Comparison of ENCODE assay signal across 9 cellular contexts in genomic region chr14:76904100-76904739, GRCh38.
DNase-seq lines count a peak whose midpoint lies in the region; FAIRE-seq and TF ChIP-seq lines count a peak whose summit lies in the region.
"Had no signal": no experiment of that assay in that cellular context is flagged by ENCODE, and none has a peak within 500 bp of the region (broad histone marks: within the 10 kb centered on the region; RNA-seq: fewer than 3 reads in every experiment).

No MANE protein-coding gene starts in this region.

- H3K79me2 ChIP-seq in astrocyte (ENCODE audit: insufficient read depth, low read length): no peaks in the 10 kb centered on the region

- H3K4me1 Mint-ChIP-seq in astrocyte (ENCODE audit: low read depth, unreplicated experiment): peaks cover 18% of the 10 kb centered on the region

- H3K36me3 ChIP-seq in astrocyte (ENCODE audit: insufficient read depth, low read length) (no peaks in the 10 kb centered on the region), subcutaneous abdominal adipose tissue (ENCODE audit: control insufficient read depth in 5 of 5, insufficient read depth in 5 of 5, low read length in 5 of 5) (no peaks in the 10 kb centered on the region)
- H3K36me3 ChIP-seq: cardiac muscle cell had no signal

- H3K4me2 ChIP-seq in astrocyte (ENCODE audit: low read length): peak overlapping the region; percentile 77

- peak overlapping the region; percentile 42 for H3K9ac ChIP-seq in astrocyte (ENCODE audit: low read length)
- no peak overlapping the region for H3K9ac ChIP-seq in subcutaneous abdominal adipose tissue (ENCODE audit: low read length in 5 of 5)

- no peak overlapping the region for H3K4me3 Mint-ChIP-seq in astrocyte (ENCODE audit: unreplicated experiment)

- no peaks in the 10 kb centered on the region for H3K36me3 Mint-ChIP-seq in astrocyte (ENCODE audit: low read depth, unreplicated experiment)

- H3K27ac Mint-ChIP-seq in astrocyte (ENCODE audit: unreplicated experiment): peak overlapping the region; percentile 0

- H4K20me1 ChIP-seq in astrocyte (ENCODE audit: insufficient read depth, low read length): no peaks in the 10 kb centered on the region

- H2AFZ ChIP-seq in astrocyte (ENCODE audit: low read depth, low read length): no peak overlapping the region

- H3K9me3 ChIP-seq in astrocyte (ENCODE audit: insufficient read depth, low read depth, low read length): no peaks in the 10 kb centered on the region
- H3K9me3 ChIP-seq in subcutaneous abdominal adipose tissue (ENCODE audit: control insufficient read depth in 5 of 5, low read length in 5 of 5): peaks cover 0 to 5% (median 3%) of the 10 kb centered on the region in 5 donors

- in situ Hi-C loops in KBM-7 (cut with MboI; ENCODE audit: low pct_unique_long_range_greater_than_20kb, low sequenced_read_pairs): no loop called here

- H3K27ac ChIP-seq in astrocyte (ENCODE audit: low read depth, low read length) (peak overlapping the region; percentile 75), subcutaneous abdominal adipose tissue (ENCODE audit: low read depth, low read length) (peak overlapping the region; percentile 38)
- H3K27ac ChIP-seq: cardiac muscle cell had no signal

- no peak for TF ChIP-seq CTCF in astrocyte (IDR thresholded peaks at IDR 0.05; ENCODE audit: insufficient read depth, low read depth, low read length)

- peaks cover 21% of the 10 kb centered on the region for H3K4me1 ChIP-seq in astrocyte (ENCODE audit: insufficient read depth, low read length)
- peaks cover 8 to 26% (median 22%) of the 10 kb centered on the region in 5 donors for H3K4me1 ChIP-seq in subcutaneous abdominal adipose tissue (ENCODE audit: control insufficient read depth in 5 of 5, insufficient read depth in 5 of 5, low read length in 5 of 5)

- FAIRE-seq in H54 (lab: Jason Lieb, UNC) (no peak), astrocyte (lab: Jason Lieb, UNC) (peak; percentile 34)

- peaks cover 6% of the 10 kb centered on the region for H3K27me3 Mint-ChIP-seq in astrocyte (ENCODE audit: low read depth, unreplicated experiment)

- peak overlapping the region; percentile 13 for H3K4me3 ChIP-seq in astrocyte (ENCODE audit: insufficient read depth, low read depth, low read length)
- H3K4me3 ChIP-seq in subcutaneous abdominal adipose tissue (ENCODE audit: low read depth in 1 of 5, low read length in 5 of 5): peak overlapping the region in 1 of 5 donors; percentile 44
- H3K4me3 ChIP-seq: cardiac muscle cell had no signal

- H3K27me3 ChIP-seq in astrocyte (ENCODE audit: insufficient read depth, low read length): no peaks in the 10 kb centered on the region
- H3K27me3 ChIP-seq in subcutaneous abdominal adipose tissue (ENCODE audit: control insufficient read depth in 5 of 5, insufficient read depth in 4 of 5, low read length in 5 of 5): no peaks in the 10 kb centered on the region
- H3K27me3 ChIP-seq: cardiac muscle cell had no signal

- peak; percentile 48 for DNase-seq in H54 (ENCODE audit: insufficient read length, low spot score)
- DNase-seq in astrocyte (ENCODE audit: low read depth): peak; percentile 86
- DNase-seq in islet precursor cell: peak; percentile 76
- DNase-seq in NCI-H1105 treated with DMSO at 0.1 percent for 48 hours (lab: John Stamatoyannopoulos, UW): no peak
- DNase-seq in activated CD4-positive, alpha-beta T cell treated with anti-CD3 and anti-CD28 coated beads for 4 hours: no peak
- DNase-seq in HuH-7 (ENCODE audit: low spot score): no peak
- no peak for DNase-seq in KBM-7

- no peak for TF ChIP-seq POLR2A in H54 (IDR thresholded peaks at IDR 0.05; ENCODE audit: low read depth, low read length)

- H3K9me3 Mint-ChIP-seq in astrocyte (ENCODE audit: unreplicated experiment): peaks cover 7% of the 10 kb centered on the region

Comparison
In these comparisons a context has a peak if more than half of its experiments do, and no peak if none do; other contexts are left out.
1. DNase-seq: peak in H54 (single experiment), astrocyte (single experiment) and islet precursor cell (single experiment); none in NCI-H1105 treated with DMSO at 0.1 percent for 48 hours (single experiment), activated CD4-positive, alpha-beta T cell treated with anti-CD3 and anti-CD28 coated beads for 4 hours (0 of 2), HuH-7 (single experiment) and KBM-7 (single experiment).